ENCODE assay signal across 8 cellular contexts in the genomic region with DNA sequence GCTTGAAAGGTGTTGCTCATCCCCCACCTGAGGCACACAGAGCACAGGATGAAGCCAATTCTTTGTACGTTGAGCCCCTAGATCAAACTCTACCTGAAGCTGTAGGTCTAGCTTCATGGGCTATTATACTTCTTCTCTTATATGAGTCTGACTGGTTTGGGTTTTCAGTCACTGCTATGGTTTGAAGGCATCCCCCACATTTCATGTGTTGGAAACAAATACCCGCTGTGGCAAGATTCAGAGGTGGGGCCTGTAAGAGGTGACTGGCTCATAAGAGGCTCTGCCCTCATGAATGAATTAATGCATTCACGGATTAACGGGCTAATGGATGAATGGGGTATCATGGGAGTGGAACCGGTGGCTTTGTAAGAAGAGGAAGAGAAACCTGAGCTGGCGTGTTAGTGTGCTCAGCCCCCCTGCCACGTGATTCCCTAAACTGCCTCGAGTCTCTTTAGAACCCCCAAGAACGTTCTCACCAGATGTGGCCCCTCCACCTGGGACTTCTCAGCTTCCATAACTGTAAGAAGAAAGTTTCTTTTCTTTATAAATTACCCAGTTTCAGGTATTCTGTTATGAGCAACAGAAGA. TPM values are rescaled to one million over a fixed set of nuclear protein-coding genes. Genes with fewer than 3 reads are reported as not detected.
DNase-seq lines count a peak whose midpoint lies in the region; ATAC-seq, FAIRE-seq and TF ChIP-seq lines count a peak whose summit lies in the region.

No MANE protein-coding gene starts in this region.

- POLR2A ChIA-PET in A673 (lab: Charles Lee; ENCODE audit: low non-redundant PET) = no interaction called here

- H4K20me1 ChIP-seq in astrocyte (ENCODE audit: insufficient read depth, low read length) (peaks cover 26% of the 10 kb centered on the region), MM.1S (ENCODE audit: insufficient read depth, low read length) (no peaks in the 10 kb centered on the region)

- H3F3A ChIP-seq in MM.1S (ENCODE audit: insufficient read depth, low read length) = no peaks in the 10 kb centered on the region

- H3K9me3 Mint-ChIP-seq in astrocyte (ENCODE audit: unreplicated experiment) = no peaks in the 10 kb centered on the region

- TF ChIP-seq CTCF in A673 (conservative IDR thresholded peaks at IDR 0.05; ENCODE audit: low read depth, low read length) (no peak), astrocyte (IDR thresholded peaks at IDR 0.05; ENCODE audit: insufficient read depth, low read depth, low read length) (no peak), MM.1S (IDR thresholded peaks at IDR 0.05; ENCODE audit: low read length) (no peak)

- H3K27me3 ChIP-seq in A673 (replicated peaks; ENCODE audit: insufficient read depth, low read depth, low read length, poor library complexity) (no peaks in the 10 kb centered on the region), astrocyte (ENCODE audit: insufficient read depth, low read length) (no peaks in the 10 kb centered on the region), MM.1S (replicated peaks; ENCODE audit: insufficient read depth, low read length) (no peaks in the 10 kb centered on the region)

- H3K4me3 Mint-ChIP-seq in astrocyte (ENCODE audit: unreplicated experiment) = no peak overlapping the region

- H3K27ac Mint-ChIP-seq in astrocyte (ENCODE audit: unreplicated experiment) = no peak overlapping the region

- H3K4me3 ChIP-seq in A673 (ENCODE audit: low read depth, low read length, poor library complexity, severe bottlenecking) = no peak overlapping the region
- H3K4me3 ChIP-seq in astrocyte (ENCODE audit: insufficient read depth, low read depth, low read length) = no peak overlapping the region
- H3K4me3 ChIP-seq in MM.1S (ENCODE audit: low read length) = no peak overlapping the region

- peaks cover 62% of the 10 kb centered on the region for H3K4me1 ChIP-seq in A673 (ENCODE audit: insufficient read depth, low read length, poor library complexity, severe bottlenecking)
- peaks cover 41% of the 10 kb centered on the region for H3K4me1 ChIP-seq in astrocyte (ENCODE audit: insufficient read depth, low read length)
- H3K4me1 ChIP-seq in MM.1S (ENCODE audit: low read length) = no peaks in the 10 kb centered on the region

- DNase-seq in A673 (ENCODE audit: low spot score) (peak; percentile 61), astrocyte (ENCODE audit: low read depth) (no peak), DMS153 treated with DMSO at 0.1 percent for 48 hours (lab: John Stamatoyannopoulos, UW; ENCODE audit: unreplicated experiment) (no peak), A172 (ENCODE audit: low spot score) (no peak), dedifferentiated amniotic fluid mesenchymal stem cell (ENCODE audit: extremely low spot score) (no peak), MM.1S (no peak)

- H3K9ac ChIP-seq in astrocyte (ENCODE audit: low read length) (no peak overlapping the region), MM.1S (ENCODE audit: low read length) (no peak overlapping the region)

- H3K79me2 ChIP-seq in astrocyte (ENCODE audit: insufficient read depth, low read length) = no peaks in the 10 kb centered on the region
- no peaks in the 10 kb centered on the region for H3K79me2 ChIP-seq in MM.1S (ENCODE audit: low read length)

- H3K27ac ChIP-seq in A673 (ENCODE audit: low read depth, low read length, poor library complexity, severe bottlenecking) (peak overlapping the region; percentile 54), astrocyte (ENCODE audit: low read depth, low read length) (no peak overlapping the region), MM.1S (ENCODE audit: low read length) (no peak overlapping the region)

- CTCF ChIA-PET in A673 (lab: Charles Lee) = interaction anchor here (0.6 kb wide), 1 partner anchor 117 kb away, joined by 4 read pairs; no protein-coding TSS in a partner anchor

- H3K4me2 ChIP-seq in astrocyte (ENCODE audit: low read length) (peak overlapping the region; percentile 66), MM.1S (ENCODE audit: low read depth, low read length) (no peak overlapping the region)

- no peaks in the 10 kb centered on the region for H3K9me2 ChIP-seq in MM.1S (replicated peaks; ENCODE audit: insufficient read depth, low read length)

- no TSS peak for BruUV-seq in A673 (replicated peaks; lab: Mats Ljungman, UMichigan)

- H3K36me3 ChIP-seq in A673 (ENCODE audit: insufficient read depth, low read length, poor library complexity, severe bottlenecking) (peaks cover 3% of the 10 kb centered on the region), astrocyte (ENCODE audit: insufficient read depth, low read length) (no peaks in the 10 kb centered on the region), MM.1S (replicated peaks; ENCODE audit: insufficient read depth, low read length) (no peaks in the 10 kb centered on the region)

- FAIRE-seq in astrocyte (lab: Jason Lieb, UNC) = no peak

- H3K27me3 Mint-ChIP-seq in astrocyte (ENCODE audit: low read depth, unreplicated experiment) = no peaks in the 10 kb centered on the region

- peaks cover 4% of the 10 kb centered on the region for H3K36me3 Mint-ChIP-seq in astrocyte (ENCODE audit: low read depth, unreplicated experiment)

- peaks cover 22% of the 10 kb centered on the region for H3K4me1 Mint-ChIP-seq in astrocyte (ENCODE audit: low read depth, unreplicated experiment)

- intact Hi-C loops in A673 (cut with micrococcal nuclease; ENCODE audit: unreplicated experiment) = no loop called here

- H3K9me3 ChIP-seq in A673 (ENCODE audit: low read depth, low read length, poor library complexity, severe bottlenecking) = no peaks in the 10 kb centered on the region
- H3K9me3 ChIP-seq in astrocyte (ENCODE audit: insufficient read depth, low read depth, low read length) = no peaks in the 10 kb centered on the region
- no peaks in the 10 kb centered on the region for H3K9me3 ChIP-seq in MM.1S (replicated peaks; ENCODE audit: insufficient read depth, low read length)

- ATAC-seq in GM19025 (IDR thresholded peaks at IDR 0.05; ENCODE audit: low read depth, unreplicated experiment) (peak; percentile 68), HG03135 (IDR thresholded peaks at IDR 0.05; ENCODE audit: unreplicated experiment) (peak; percentile 56)

- H2AFZ ChIP-seq in astrocyte (ENCODE audit: low read depth, low read length) = no peak overlapping the region
- H2AFZ ChIP-seq in MM.1S (ENCODE audit: low read length) = no peak overlapping the region

RNA-seq across cellular contexts. Expression of gene PREX1, which starts 39.2 kb away (rescaled TPM):
- 145 and 174 TPM in 2 replicates for total RNA-seq in A673 (2021)
- total RNA-seq in astrocyte = 2.0 and 3.5 TPM in 2 replicates
- total RNA-seq in A172 (2014; rRNA removed; shearing (Covaris generic)) = 8.1 and 12.2 TPM in 2 replicates

Comparison
In these comparisons a context has a peak if more than half of its experiments do, and no peak if none do; other contexts are left out.
1. RNA of gene PREX1, which starts 39.2 kb away (total RNA-seq): 145 to 174 TPM in A673; 8.1 to 12.2 TPM in A172 and 2.0 to 3.5 TPM in astrocyte; every median in the first group is over 10 times any median in the second.